17 cellular contexts compared by ENCODE assay signal in genomic region chr16:30991052-30991451, GRCh38. TPM values are rescaled to one million over a fixed set of nuclear protein-coding genes. Genes with fewer than 3 reads are reported as not detected.
DNase-seq lines count a peak whose midpoint lies in the region; ATAC-seq, FAIRE-seq and TF ChIP-seq lines count a peak whose summit lies in the region.
"Had no signal": no experiment of that assay in that cellular context is flagged by ENCODE, and none has a peak within 500 bp of the region (broad histone marks: within the 10 kb centered on the region; RNA-seq: fewer than 3 reads in every experiment).

No MANE protein-coding gene starts in this region.

- TF ChIP-seq CTCF in HepG2 (CRISPR knock-in tag; IDR thresholded peaks at IDR 0.05) (no peak), right lobe of liver (IDR thresholded peaks at IDR 0.05) (no peak), glutamatergic neuron (IDR thresholded peaks at IDR 0.05; ENCODE audit: partially characterized antibody, unreplicated experiment) (no peak)

- POLR2A ChIA-PET in HepG2 (lab: Yijun Ruan, JAX): no interaction called here

- H3K4me1 Mint-ChIP-seq in activated T-helper 1 cell treated with anti-CD3 and anti-CD28 coated beads, Interleukin-12 subunit alpha, Interleukin-12 subunit beta, Interleukin-2, Interleukin-4 antibody, amounts not matched to agents 30 ng/mL and 10 ng/mL and 1 ng/mL, durations not matched to agents 14 hours and 24 hours and 36 hours (ENCODE audit: low read depth): peaks cover 6% of the 10 kb centered on the region
- no peaks in the 10 kb centered on the region for H3K4me1 Mint-ChIP-seq in glutamatergic neuron (ENCODE audit: low read depth, unreplicated experiment)

- no peaks in the 10 kb centered on the region for H3K27me3 Mint-ChIP-seq in activated T-helper 1 cell treated with anti-CD3 and anti-CD28 coated beads, Interleukin-12 subunit alpha, Interleukin-12 subunit beta, Interleukin-2, Interleukin-4 antibody, amounts not matched to agents 30 ng/mL and 10 ng/mL and 1 ng/mL, durations not matched to agents 14 hours and 24 hours and 36 hours (ENCODE audit: insufficient read depth)
- peaks cover 6% of the 10 kb centered on the region for H3K27me3 Mint-ChIP-seq in glutamatergic neuron (ENCODE audit: unreplicated experiment)

- BruUV-seq in HepG2 (replicated peaks; lab: Mats Ljungman, UMichigan): no TSS peak

- 0 out of 2 replicates have a peak overlapping the region, but pooled peaks have one; percentile 2 for H3K4me2 ChIP-seq in HepG2 (ENCODE audit: low read depth, low read length)
- H3K4me2 ChIP-seq: A549 had no signal

- no peak overlapping the region for H3K4me3 Mint-ChIP-seq in activated T-helper 1 cell treated with anti-CD3 and anti-CD28 coated beads, Interleukin-12 subunit alpha, Interleukin-12 subunit beta, Interleukin-2, Interleukin-4 antibody, amounts not matched to agents 30 ng/mL and 10 ng/mL and 1 ng/mL, durations not matched to agents 14 hours and 24 hours and 36 hours
- H3K4me3 Mint-ChIP-seq in glutamatergic neuron (ENCODE audit: unreplicated experiment): no peak overlapping the region
- H3K4me3 Mint-ChIP-seq: CD14-positive monocyte; CD8-positive, alpha-beta T cell; H9 had no signal

- TF ChIP-seq EP300 in HepG2 (IDR thresholded peaks at IDR 0.05; ENCODE audit: low read depth in 2 of 2, low read length in 2 of 2): no peak
- TF ChIP-seq EP300 in HepG2 (CRISPR knock-in tag; IDR thresholded peaks at IDR 0.05; ENCODE audit: borderline replicate concordance): no peak

- WGBS in HepG2 (ENCODE audit: low lambda C conversion rate): 29% methylated on average over 8 of the region's 8 CpGs
- no CpG with 5 or more reads among the region's 8 CpGs for WGBS in right lobe of liver (ENCODE audit: insufficient coverage, low coverage, low lambda C conversion rate, missing lambda C conversion rate)

- FAIRE-seq in HepG2 (lab: Jason Lieb, UNC): no peak
- FAIRE-seq: A549, D721Med, GM12892 had no signal

- H3K4me3 ChIP-seq in HepG2 (replicated peaks in 1 of 3; ENCODE audit: insufficient read depth in 1 of 3, low read depth in 2 of 3, low read length in 3 of 3) (no peak overlapping the region), right lobe of liver (no peak overlapping the region)
- H3K4me3 ChIP-seq: A549 had no signal

- H3K36me3 ChIP-seq in HepG2 (replicated peaks in 1 of 2; ENCODE audit: control insufficient read depth in 1 of 2, insufficient read depth in 2 of 2, low read length in 2 of 2) (no peaks in the 10 kb centered on the region), right lobe of liver (peaks cover 0 to 7% (median 0%) of the 10 kb centered on the region in 4 donors)

- TF ChIP-seq RAD21 in HepG2 (CRISPR knock-in tag; IDR thresholded peaks at IDR 0.05): no peak

- TF ChIP-seq POLR2A in HepG2 (IDR thresholded peaks at IDR 0.05; ENCODE audit: insufficient read depth in 1 of 2, low read depth in 2 of 2, low read length in 2 of 2): no peak
- no peak for TF ChIP-seq POLR2A in right lobe of liver (IDR thresholded peaks at IDR 0.05)

- H3K9ac ChIP-seq in HepG2 (ENCODE audit: insufficient read depth, low read depth, low read length): no peak overlapping the region

- H3K9me3 ChIP-seq in HepG2 (ENCODE audit: low read length): no peaks in the 10 kb centered on the region
- no peaks in the 10 kb centered on the region for H3K9me3 ChIP-seq in right lobe of liver
- H3K9me3 ChIP-seq: A549 had no signal

- CTCF ChIA-PET in HepG2 (lab: Yijun Ruan, JAX; ENCODE audit: low intra/inter-chr PET ratio, low total read pairs): no interaction called here

- intact Hi-C loops in HepG2 (cut with micrococcal nuclease; ENCODE audit: unreplicated experiment) (no loop called here), right lobe of liver (cut with DNase I) (loop anchor here in 1 of 2 donors (10.0 kb wide), 1 partner anchor 444 kb away; no protein-coding TSS in a partner anchor)
- intact Hi-C loops in activated T-helper 1 cell treated with anti-CD3 and anti-CD28 coated beads, Interleukin-12 subunit alpha, Interleukin-12 subunit beta, Interleukin-2, Interleukin-4 antibody, amounts not matched to agents 30 ng/mL and 10 ng/mL and 1 ng/mL, durations not matched to agents 14 hours and 24 hours and 36 hours (cut with micrococcal nuclease): no loop called here

- no peaks in the 10 kb centered on the region for H3K9me3 Mint-ChIP-seq in activated T-helper 1 cell treated with anti-CD3 and anti-CD28 coated beads, Interleukin-12 subunit alpha, Interleukin-12 subunit beta, Interleukin-2, Interleukin-4 antibody, amounts not matched to agents 30 ng/mL and 10 ng/mL and 1 ng/mL, durations not matched to agents 14 hours and 24 hours and 36 hours
- peaks cover 8% of the 10 kb centered on the region for H3K9me3 Mint-ChIP-seq in glutamatergic neuron (ENCODE audit: unreplicated experiment)
- H3K9me3 Mint-ChIP-seq: CD14-positive monocyte; CD8-positive, alpha-beta T cell; H9 had no signal

- no peak overlapping the region for H2AFZ ChIP-seq in HepG2 (ENCODE audit: low read length)

- DNase-seq in HepG2 (ENCODE audit: low spot score): no peak
- DNase-seq in right lobe of liver: no peak
- no peak for DNase-seq in activated T-helper 1 cell treated with anti-CD3 and anti-CD28 coated beads, Interleukin-12 subunit alpha, Interleukin-12 subunit beta, Interleukin-2, Interleukin-4 antibody, amounts not matched to agents 30 ng/mL and 10 ng/mL and 1 ng/mL, durations not matched to agents 14 hours and 24 hours and 36 hours (ENCODE audit: low spot score)
- DNase-seq in glutamatergic neuron: no peak
- DNase-seq in stimulated activated CD8-positive, alpha-beta memory T cell treated with anti-CD3 and anti-CD28 coated beads, Interleukin-4, amount 100 ng/mL, for 48 hours: no peak
- no peak for DNase-seq in caudate nucleus (lab: John Stamatoyannopoulos, UW)
- DNase-seq: CD8-positive, alpha-beta T cell; COR-L47; DND-41; GDM1; GOT3; H9 had no signal

- H3K27ac Mint-ChIP-seq in activated T-helper 1 cell treated with anti-CD3 and anti-CD28 coated beads, Interleukin-12 subunit alpha, Interleukin-12 subunit beta, Interleukin-2, Interleukin-4 antibody, amounts not matched to agents 30 ng/mL and 10 ng/mL and 1 ng/mL, durations not matched to agents 14 hours and 24 hours and 36 hours: peak overlapping the region; percentile 10
- H3K27ac Mint-ChIP-seq in glutamatergic neuron (ENCODE audit: unreplicated experiment): peak overlapping the region; percentile 25
- H3K27ac Mint-ChIP-seq: CD8-positive, alpha-beta T cell had no signal

- ATAC-seq in HepG2 (peak; percentile 9), right lobe of liver (no peak), GM21515 (IDR thresholded peaks at IDR 0.05; ENCODE audit: unreplicated experiment) (no peak)
- ATAC-seq: A549; CD8-positive, alpha-beta T cell had no signal

- no peaks in the 10 kb centered on the region for H4K20me1 ChIP-seq in HepG2 (ENCODE audit: insufficient read depth, low read length)

- H3K27me3 ChIP-seq in HepG2 (ENCODE audit: control insufficient read depth in 1 of 2, insufficient read depth in 2 of 2, low read length in 2 of 2): no peaks in the 10 kb centered on the region
- H3K27me3 ChIP-seq in right lobe of liver: no peaks in the 10 kb centered on the region

- in situ Hi-C loops in HepG2 (cut with HindIII; ENCODE audit: extremely low pct_ligation_motif_present, low pct_unique_long_range_greater_than_20kb): loop anchor here (5.0 to 25.0 kb wide), 3 partner anchors 466 to 884 kb away; partner anchors contain the start of genes ARMC5 and ZNF267

- H3K79me2 ChIP-seq in HepG2 (ENCODE audit: insufficient read depth, low read length): no peaks in the 10 kb centered on the region

- H3K4me1 ChIP-seq in HepG2 (ENCODE audit: insufficient read depth, low read length) (peaks cover 62% of the 10 kb centered on the region), right lobe of liver (peaks cover 0 to 24% (median 8%) of the 10 kb centered on the region in 4 donors)

- H3K27ac ChIP-seq in HepG2 (ENCODE audit: extremely low read length, insufficient read depth, low read length): no peak overlapping the region
- no peak overlapping the region for H3K27ac ChIP-seq in right lobe of liver
- H3K27ac ChIP-seq in caudate nucleus (ENCODE audit: low read depth, low read length): no peak overlapping the region

- H3K36me3 Mint-ChIP-seq in activated T-helper 1 cell treated with anti-CD3 and anti-CD28 coated beads, Interleukin-12 subunit alpha, Interleukin-12 subunit beta, Interleukin-2, Interleukin-4 antibody, amounts not matched to agents 30 ng/mL and 10 ng/mL and 1 ng/mL, durations not matched to agents 14 hours and 24 hours and 36 hours (ENCODE audit: low read depth): peaks cover 5% of the 10 kb centered on the region
- H3K36me3 Mint-ChIP-seq in glutamatergic neuron (ENCODE audit: unreplicated experiment): no peaks in the 10 kb centered on the region
- H3K36me3 Mint-ChIP-seq: CD8-positive, alpha-beta T cell had no signal

RNA-seq across cellular contexts. Expression of gene HSD3B7, which starts 6.0 kb away (rescaled TPM):
- total RNA-seq in HepG2 (2016; rRNA removed; fragmentation: Illumina TruSeq; extraction: Trizol): 58.8 and 69.7 TPM in 2 replicates
- total RNA-seq in HepG2 (2016; cell fraction: cytosol; rRNA removed; fragmentation: Illumina TruSeq; extraction: Trizol; ENCODE audit: low read depth): 12.1 and 14.2 TPM in 2 replicates
- total RNA-seq in HepG2 (2016; cell fraction: insoluble cytoplasmic fraction; rRNA removed; fragmentation: Illumina TruSeq; extraction: Trizol): 53.9 and 70.3 TPM in 2 replicates
- total RNA-seq in HepG2 (2016; cell fraction: membrane; rRNA removed; fragmentation: Illumina TruSeq; extraction: Trizol): 26.6 and 27.7 TPM in 2 replicates
- 36.3 and 39.5 TPM in 2 replicates for total RNA-seq in HepG2 (2016; cell fraction: nucleus; rRNA removed; fragmentation: Illumina TruSeq; extraction: Trizol)
- 32.9 and 40.9 TPM in 2 replicates for polyA plus RNA-seq in HepG2 (2011; rRNA removed)
- polyA plus RNA-seq in HepG2 (2011; cell fraction: cytosol; rRNA removed): 29.8 and 45.1 TPM in 2 replicates
- 63.4 and 68.4 TPM in 2 replicates for polyA plus RNA-seq in HepG2 (2011; cell fraction: nucleus; rRNA removed)
- polyA plus RNA-seq in HepG2 (2012): 14.8 and 17.8 TPM in 2 replicates
- 10.6 and 11.9 TPM in 2 replicates for polyA plus RNA-seq in HepG2 (2016; cell fraction: cytosol; fragmentation: Illumina TruSeq; extraction: Trizol; ENCODE audit: low read depth)
- 43.4 and 50.5 TPM in 2 replicates for polyA plus RNA-seq in HepG2 (2016; cell fraction: insoluble cytoplasmic fraction; fragmentation: Illumina TruSeq; extraction: Trizol; ENCODE audit: low read depth)
- polyA plus RNA-seq in HepG2 (2016; cell fraction: membrane; fragmentation: Illumina TruSeq; extraction: Trizol; ENCODE audit: low read depth): 18.0 and 19.2 TPM in 2 replicates
- polyA plus RNA-seq in HepG2 (2016; cell fraction: nucleus; fragmentation: Illumina TruSeq; extraction: Trizol; ENCODE audit: insufficient read depth, low read depth): 69.7 and 71.0 TPM in 2 replicates
- polyA minus RNA-seq in HepG2 (2011; rRNA and poly(A)+ RNA removed; ENCODE audit: low replicate concordance): 11.6 and 56.6 TPM in 2 replicates
- polyA minus RNA-seq in HepG2 (2011; cell fraction: cytosol; rRNA and poly(A)+ RNA removed): 19.8 and 20.1 TPM in 2 replicates
- polyA minus RNA-seq in HepG2 (2011; cell fraction: nucleus; rRNA and poly(A)+ RNA removed): 5.0 and 5.8 TPM in 2 replicates
- 100 to 1,000 TPM in 3 of 6 experiments, 10 to 100 TPM in 3; 54.6 to 219 (median 86.9) TPM for total RNA-seq in right lobe of liver
- 2.1 and 3.3 TPM in 2 replicates for total RNA-seq in activated T-helper 1 cell treated with anti-CD3 and anti-CD28 coated beads, Interleukin-12 subunit alpha, Interleukin-12 subunit beta, Interleukin-2, Interleukin-4 antibody, amounts not matched to agents 30 ng/mL and 10 ng/mL and 1 ng/mL, durations not matched to agents 14 hours and 24 hours and 36 hours
- 2.0 TPM for total RNA-seq in glutamatergic neuron (ENCODE audit: unreplicated experiment)

RNA-seq across cellular contexts. Expression of gene STX1B, which starts 19.4 kb away (rescaled TPM):
- 1.7 and 3.0 TPM in 2 replicates for total RNA-seq in HepG2 (2016; rRNA removed; fragmentation: Illumina TruSeq; extraction: Trizol)
- 3.7 and 5.0 TPM in 2 replicates for total RNA-seq in HepG2 (2016; cell fraction: cytosol; rRNA removed; fragmentation: Illumina TruSeq; extraction: Trizol; ENCODE audit: low read depth)
- 1.00 and 4.0 TPM in 2 replicates for total RNA-seq in HepG2 (2016; cell fraction: insoluble cytoplasmic fraction; rRNA removed; fragmentation: Illumina TruSeq; extraction: Trizol)
- total RNA-seq in HepG2 (2016; cell fraction: membrane; rRNA removed; fragmentation: Illumina TruSeq; extraction: Trizol): 3.5 TPM in 2 replicates
- 3.8 and 7.5 TPM in 2 replicates for total RNA-seq in HepG2 (2016; cell fraction: nucleus; rRNA removed; fragmentation: Illumina TruSeq; extraction: Trizol)
- polyA plus RNA-seq in HepG2 (2011; rRNA removed): 1.3 and 2.1 TPM in 2 replicates
- polyA plus RNA-seq in HepG2 (2011; cell fraction: cytosol; rRNA removed): 0.55 and 0.67 TPM in 2 replicates
- polyA plus RNA-seq in HepG2 (2011; cell fraction: nucleus; rRNA removed): 9.0 and 9.4 TPM in 2 replicates
- polyA plus RNA-seq in HepG2 (2012): 1.1 and 1.5 TPM in 2 replicates
- 2.1 and 2.2 TPM in 2 replicates for polyA plus RNA-seq in HepG2 (2016; cell fraction: cytosol; fragmentation: Illumina TruSeq; extraction: Trizol; ENCODE audit: low read depth)
- polyA plus RNA-seq in HepG2 (2016; cell fraction: insoluble cytoplasmic fraction; fragmentation: Illumina TruSeq; extraction: Trizol; ENCODE audit: low read depth): 0.69 and 0.76 TPM in 2 replicates
- 1.4 and 1.9 TPM in 2 replicates for polyA plus RNA-seq in HepG2 (2016; cell fraction: membrane; fragmentation: Illumina TruSeq; extraction: Trizol; ENCODE audit: low read depth)
- 10.6 and 11.3 TPM in 2 replicates for polyA plus RNA-seq in HepG2 (2016; cell fraction: nucleus; fragmentation: Illumina TruSeq; extraction: Trizol; ENCODE audit: insufficient read depth, low read depth)
- polyA minus RNA-seq in HepG2 (2011; rRNA and poly(A)+ RNA removed; ENCODE audit: low replicate concordance): 2.6 and 7.4 TPM in 2 replicates
- 0.26 and 0.69 TPM in 2 replicates for polyA minus RNA-seq in HepG2 (2011; cell fraction: cytosol; rRNA and poly(A)+ RNA removed)
- polyA minus RNA-seq in HepG2 (2011; cell fraction: nucleus; rRNA and poly(A)+ RNA removed): 9.0 and 11.2 TPM in 2 replicates
- 1 to 10 TPM in 4 of 6 experiments, under 1 TPM in 2; 0.61 to 4.5 (median 2.6) TPM for total RNA-seq in right lobe of liver
- total RNA-seq in activated T-helper 1 cell treated with anti-CD3 and anti-CD28 coated beads, Interleukin-12 subunit alpha, Interleukin-12 subunit beta, Interleukin-2, Interleukin-4 antibody, amounts not matched to agents 30 ng/mL and 10 ng/mL and 1 ng/mL, durations not matched to agents 14 hours and 24 hours and 36 hours: 0.34 and 0.49 TPM in 2 replicates
- total RNA-seq in glutamatergic neuron (ENCODE audit: unreplicated experiment): 51.6 TPM
- polyA plus RNA-seq: CD14-positive monocyte had no signal

RNA-seq across cellular contexts. Expression of gene SETD1A, which starts 33.5 kb away (rescaled TPM):
- total RNA-seq in HepG2 (2016; rRNA removed; fragmentation: Illumina TruSeq; extraction: Trizol): 3.6 and 5.6 TPM in 2 replicates
- 7.1 and 10.5 TPM in 2 replicates for total RNA-seq in HepG2 (2016; cell fraction: cytosol; rRNA removed; fragmentation: Illumina TruSeq; extraction: Trizol; ENCODE audit: low read depth)
- 3.1 and 5.4 TPM in 2 replicates for total RNA-seq in HepG2 (2016; cell fraction: insoluble cytoplasmic fraction; rRNA removed; fragmentation: Illumina TruSeq; extraction: Trizol)
- 4.3 and 6.1 TPM in 2 replicates for total RNA-seq in HepG2 (2016; cell fraction: membrane; rRNA removed; fragmentation: Illumina TruSeq; extraction: Trizol)
- total RNA-seq in HepG2 (2016; cell fraction: nucleus; rRNA removed; fragmentation: Illumina TruSeq; extraction: Trizol): 6.3 and 8.6 TPM in 2 replicates
- 3.2 and 3.8 TPM in 2 replicates for polyA plus RNA-seq in HepG2 (2011; rRNA removed)
- polyA plus RNA-seq in HepG2 (2011; cell fraction: cytosol; rRNA removed): 1.6 and 2.0 TPM in 2 replicates
- polyA plus RNA-seq in HepG2 (2011; cell fraction: nucleus; rRNA removed): 23.9 and 35.1 TPM in 2 replicates
- polyA plus RNA-seq in HepG2 (2012): 15.4 and 28.2 TPM in 2 replicates
- polyA plus RNA-seq in HepG2 (2016; cell fraction: cytosol; fragmentation: Illumina TruSeq; extraction: Trizol; ENCODE audit: low read depth): 0.57 and 1.4 TPM in 2 replicates
- 10.9 and 15.4 TPM in 2 replicates for polyA plus RNA-seq in HepG2 (2016; cell fraction: insoluble cytoplasmic fraction; fragmentation: Illumina TruSeq; extraction: Trizol; ENCODE audit: low read depth)
- polyA plus RNA-seq in HepG2 (2016; cell fraction: membrane; fragmentation: Illumina TruSeq; extraction: Trizol; ENCODE audit: low read depth): 2.9 and 3.9 TPM in 2 replicates
- polyA plus RNA-seq in HepG2 (2016; cell fraction: nucleus; fragmentation: Illumina TruSeq; extraction: Trizol; ENCODE audit: insufficient read depth, low read depth): 43.7 and 55.5 TPM in 2 replicates
- 5.5 and 8.7 TPM in 2 replicates for polyA minus RNA-seq in HepG2 (2011; rRNA and poly(A)+ RNA removed; ENCODE audit: low replicate concordance)
- 2.8 and 3.1 TPM in 2 replicates for polyA minus RNA-seq in HepG2 (2011; cell fraction: cytosol; rRNA and poly(A)+ RNA removed)
- 7.0 and 11.2 TPM in 2 replicates for polyA minus RNA-seq in HepG2 (2011; cell fraction: nucleus; rRNA and poly(A)+ RNA removed)
- 1 to 10 TPM; 3.7 to 7.4 (median 6.9) TPM for total RNA-seq in right lobe of liver
- total RNA-seq in activated T-helper 1 cell treated with anti-CD3 and anti-CD28 coated beads, Interleukin-12 subunit alpha, Interleukin-12 subunit beta, Interleukin-2, Interleukin-4 antibody, amounts not matched to agents 30 ng/mL and 10 ng/mL and 1 ng/mL, durations not matched to agents 14 hours and 24 hours and 36 hours: 34.0 and 38.8 TPM in 2 replicates
- total RNA-seq in glutamatergic neuron (ENCODE audit: unreplicated experiment): 24.3 TPM

RNA-seq across cellular contexts. Expression of gene ORAI3, which starts 42.2 kb away (rescaled TPM):
- total RNA-seq in HepG2 (2016; rRNA removed; fragmentation: Illumina TruSeq; extraction: Trizol) (6.3 and 11.4 TPM in 2 replicates), right lobe of liver (10 to 100 TPM; 27.7 to 56.6 (median 31.6) TPM), glutamatergic neuron (ENCODE audit: unreplicated experiment) (5.1 TPM)
- total RNA-seq in HepG2 (2016; cell fraction: cytosol; rRNA removed; fragmentation: Illumina TruSeq; extraction: Trizol; ENCODE audit: low read depth): 3.1 and 3.3 TPM in 2 replicates
- total RNA-seq in HepG2 (2016; cell fraction: insoluble cytoplasmic fraction; rRNA removed; fragmentation: Illumina TruSeq; extraction: Trizol): 6.8 and 11.0 TPM in 2 replicates
- total RNA-seq in HepG2 (2016; cell fraction: membrane; rRNA removed; fragmentation: Illumina TruSeq; extraction: Trizol): 6.6 and 6.9 TPM in 2 replicates
- 9.5 and 9.8 TPM in 2 replicates for total RNA-seq in HepG2 (2016; cell fraction: nucleus; rRNA removed; fragmentation: Illumina TruSeq; extraction: Trizol)
- 32.0 and 41.3 TPM in 2 replicates for polyA plus RNA-seq in HepG2 (2011; rRNA removed)
- polyA plus RNA-seq in HepG2 (2011; cell fraction: cytosol; rRNA removed): 40.6 and 43.1 TPM in 2 replicates
- 24.2 and 26.2 TPM in 2 replicates for polyA plus RNA-seq in HepG2 (2011; cell fraction: nucleus; rRNA removed)
- 8.4 and 8.8 TPM in 2 replicates for polyA plus RNA-seq in HepG2 (2012)
- polyA plus RNA-seq in HepG2 (2016; cell fraction: cytosol; fragmentation: Illumina TruSeq; extraction: Trizol; ENCODE audit: low read depth): 2.0 and 3.1 TPM in 2 replicates
- 6.2 and 7.6 TPM in 2 replicates for polyA plus RNA-seq in HepG2 (2016; cell fraction: insoluble cytoplasmic fraction; fragmentation: Illumina TruSeq; extraction: Trizol; ENCODE audit: low read depth)
- 4.8 and 5.1 TPM in 2 replicates for polyA plus RNA-seq in HepG2 (2016; cell fraction: membrane; fragmentation: Illumina TruSeq; extraction: Trizol; ENCODE audit: low read depth)
- 14.8 and 15.7 TPM in 2 replicates for polyA plus RNA-seq in HepG2 (2016; cell fraction: nucleus; fragmentation: Illumina TruSeq; extraction: Trizol; ENCODE audit: insufficient read depth, low read depth)
- 9.3 and 112 TPM in 2 replicates for polyA minus RNA-seq in HepG2 (2011; rRNA and poly(A)+ RNA removed; ENCODE audit: low replicate concordance)
- polyA minus RNA-seq in HepG2 (2011; cell fraction: cytosol; rRNA and poly(A)+ RNA removed): 19.9 and 21.3 TPM in 2 replicates
- polyA minus RNA-seq in HepG2 (2011; cell fraction: nucleus; rRNA and poly(A)+ RNA removed): 9.7 and 16.2 TPM in 2 replicates
- 11.1 and 11.5 TPM in 2 replicates for total RNA-seq in activated T-helper 1 cell treated with anti-CD3 and anti-CD28 coated beads, Interleukin-12 subunit alpha, Interleukin-12 subunit beta, Interleukin-2, Interleukin-4 antibody, amounts not matched to agents 30 ng/mL and 10 ng/mL and 1 ng/mL, durations not matched to agents 14 hours and 24 hours and 36 hours

RNA-seq across cellular contexts. Expression of gene STX4, which starts 42.3 kb away (rescaled TPM):
- total RNA-seq in HepG2 (2016; rRNA removed; fragmentation: Illumina TruSeq; extraction: Trizol) (29.2 and 31.3 TPM in 2 replicates), right lobe of liver (10 to 100 TPM; 18.8 to 52.8 (median 23.6) TPM), glutamatergic neuron (ENCODE audit: unreplicated experiment) (23.4 TPM)
- 10.9 and 11.8 TPM in 2 replicates for total RNA-seq in HepG2 (2016; cell fraction: cytosol; rRNA removed; fragmentation: Illumina TruSeq; extraction: Trizol; ENCODE audit: low read depth)
- 28.3 and 29.6 TPM in 2 replicates for total RNA-seq in HepG2 (2016; cell fraction: insoluble cytoplasmic fraction; rRNA removed; fragmentation: Illumina TruSeq; extraction: Trizol)
- 18.1 and 22.6 TPM in 2 replicates for total RNA-seq in HepG2 (2016; cell fraction: membrane; rRNA removed; fragmentation: Illumina TruSeq; extraction: Trizol)
- total RNA-seq in HepG2 (2016; cell fraction: nucleus; rRNA removed; fragmentation: Illumina TruSeq; extraction: Trizol): 23.9 and 30.7 TPM in 2 replicates
- polyA plus RNA-seq in HepG2 (2011; rRNA removed): 34.6 and 37.0 TPM in 2 replicates
- 23.2 and 23.7 TPM in 2 replicates for polyA plus RNA-seq in HepG2 (2011; cell fraction: cytosol; rRNA removed)
- 109 and 115 TPM in 2 replicates for polyA plus RNA-seq in HepG2 (2011; cell fraction: nucleus; rRNA removed)
- 36.9 and 43.1 TPM in 2 replicates for polyA plus RNA-seq in HepG2 (2012)
- polyA plus RNA-seq in HepG2 (2016; cell fraction: cytosol; fragmentation: Illumina TruSeq; extraction: Trizol; ENCODE audit: low read depth): 14.1 and 15.4 TPM in 2 replicates
- polyA plus RNA-seq in HepG2 (2016; cell fraction: insoluble cytoplasmic fraction; fragmentation: Illumina TruSeq; extraction: Trizol; ENCODE audit: low read depth): 43.9 and 44.6 TPM in 2 replicates
- polyA plus RNA-seq in HepG2 (2016; cell fraction: membrane; fragmentation: Illumina TruSeq; extraction: Trizol; ENCODE audit: low read depth): 22.4 and 26.1 TPM in 2 replicates
- 94.3 and 107 TPM in 2 replicates for polyA plus RNA-seq in HepG2 (2016; cell fraction: nucleus; fragmentation: Illumina TruSeq; extraction: Trizol; ENCODE audit: insufficient read depth, low read depth)
- 23.8 and 35.4 TPM in 2 replicates for polyA minus RNA-seq in HepG2 (2011; rRNA and poly(A)+ RNA removed; ENCODE audit: low replicate concordance)
- polyA minus RNA-seq in HepG2 (2011; cell fraction: cytosol; rRNA and poly(A)+ RNA removed): 7.3 and 10.4 TPM in 2 replicates
- 17.5 and 20.7 TPM in 2 replicates for polyA minus RNA-seq in HepG2 (2011; cell fraction: nucleus; rRNA and poly(A)+ RNA removed)
- 56.4 and 58.7 TPM in 2 replicates for total RNA-seq in activated T-helper 1 cell treated with anti-CD3 and anti-CD28 coated beads, Interleukin-12 subunit alpha, Interleukin-12 subunit beta, Interleukin-2, Interleukin-4 antibody, amounts not matched to agents 30 ng/mL and 10 ng/mL and 1 ng/mL, durations not matched to agents 14 hours and 24 hours and 36 hours
